In genomic region chr6:154733610-154734379, GRCh38 we compare ENCODE assay signal across 1 cellular context.
TF ChIP-seq lines count a peak whose summit lies in the region.

No MANE protein-coding gene starts in this region.

TF ChIP-seq in K562, 482 proteins besides CTCF, POLR2A, EP300 and RAD21 (continued from another document and continues in another):
- TF ChIP-seq, protein P1, sequence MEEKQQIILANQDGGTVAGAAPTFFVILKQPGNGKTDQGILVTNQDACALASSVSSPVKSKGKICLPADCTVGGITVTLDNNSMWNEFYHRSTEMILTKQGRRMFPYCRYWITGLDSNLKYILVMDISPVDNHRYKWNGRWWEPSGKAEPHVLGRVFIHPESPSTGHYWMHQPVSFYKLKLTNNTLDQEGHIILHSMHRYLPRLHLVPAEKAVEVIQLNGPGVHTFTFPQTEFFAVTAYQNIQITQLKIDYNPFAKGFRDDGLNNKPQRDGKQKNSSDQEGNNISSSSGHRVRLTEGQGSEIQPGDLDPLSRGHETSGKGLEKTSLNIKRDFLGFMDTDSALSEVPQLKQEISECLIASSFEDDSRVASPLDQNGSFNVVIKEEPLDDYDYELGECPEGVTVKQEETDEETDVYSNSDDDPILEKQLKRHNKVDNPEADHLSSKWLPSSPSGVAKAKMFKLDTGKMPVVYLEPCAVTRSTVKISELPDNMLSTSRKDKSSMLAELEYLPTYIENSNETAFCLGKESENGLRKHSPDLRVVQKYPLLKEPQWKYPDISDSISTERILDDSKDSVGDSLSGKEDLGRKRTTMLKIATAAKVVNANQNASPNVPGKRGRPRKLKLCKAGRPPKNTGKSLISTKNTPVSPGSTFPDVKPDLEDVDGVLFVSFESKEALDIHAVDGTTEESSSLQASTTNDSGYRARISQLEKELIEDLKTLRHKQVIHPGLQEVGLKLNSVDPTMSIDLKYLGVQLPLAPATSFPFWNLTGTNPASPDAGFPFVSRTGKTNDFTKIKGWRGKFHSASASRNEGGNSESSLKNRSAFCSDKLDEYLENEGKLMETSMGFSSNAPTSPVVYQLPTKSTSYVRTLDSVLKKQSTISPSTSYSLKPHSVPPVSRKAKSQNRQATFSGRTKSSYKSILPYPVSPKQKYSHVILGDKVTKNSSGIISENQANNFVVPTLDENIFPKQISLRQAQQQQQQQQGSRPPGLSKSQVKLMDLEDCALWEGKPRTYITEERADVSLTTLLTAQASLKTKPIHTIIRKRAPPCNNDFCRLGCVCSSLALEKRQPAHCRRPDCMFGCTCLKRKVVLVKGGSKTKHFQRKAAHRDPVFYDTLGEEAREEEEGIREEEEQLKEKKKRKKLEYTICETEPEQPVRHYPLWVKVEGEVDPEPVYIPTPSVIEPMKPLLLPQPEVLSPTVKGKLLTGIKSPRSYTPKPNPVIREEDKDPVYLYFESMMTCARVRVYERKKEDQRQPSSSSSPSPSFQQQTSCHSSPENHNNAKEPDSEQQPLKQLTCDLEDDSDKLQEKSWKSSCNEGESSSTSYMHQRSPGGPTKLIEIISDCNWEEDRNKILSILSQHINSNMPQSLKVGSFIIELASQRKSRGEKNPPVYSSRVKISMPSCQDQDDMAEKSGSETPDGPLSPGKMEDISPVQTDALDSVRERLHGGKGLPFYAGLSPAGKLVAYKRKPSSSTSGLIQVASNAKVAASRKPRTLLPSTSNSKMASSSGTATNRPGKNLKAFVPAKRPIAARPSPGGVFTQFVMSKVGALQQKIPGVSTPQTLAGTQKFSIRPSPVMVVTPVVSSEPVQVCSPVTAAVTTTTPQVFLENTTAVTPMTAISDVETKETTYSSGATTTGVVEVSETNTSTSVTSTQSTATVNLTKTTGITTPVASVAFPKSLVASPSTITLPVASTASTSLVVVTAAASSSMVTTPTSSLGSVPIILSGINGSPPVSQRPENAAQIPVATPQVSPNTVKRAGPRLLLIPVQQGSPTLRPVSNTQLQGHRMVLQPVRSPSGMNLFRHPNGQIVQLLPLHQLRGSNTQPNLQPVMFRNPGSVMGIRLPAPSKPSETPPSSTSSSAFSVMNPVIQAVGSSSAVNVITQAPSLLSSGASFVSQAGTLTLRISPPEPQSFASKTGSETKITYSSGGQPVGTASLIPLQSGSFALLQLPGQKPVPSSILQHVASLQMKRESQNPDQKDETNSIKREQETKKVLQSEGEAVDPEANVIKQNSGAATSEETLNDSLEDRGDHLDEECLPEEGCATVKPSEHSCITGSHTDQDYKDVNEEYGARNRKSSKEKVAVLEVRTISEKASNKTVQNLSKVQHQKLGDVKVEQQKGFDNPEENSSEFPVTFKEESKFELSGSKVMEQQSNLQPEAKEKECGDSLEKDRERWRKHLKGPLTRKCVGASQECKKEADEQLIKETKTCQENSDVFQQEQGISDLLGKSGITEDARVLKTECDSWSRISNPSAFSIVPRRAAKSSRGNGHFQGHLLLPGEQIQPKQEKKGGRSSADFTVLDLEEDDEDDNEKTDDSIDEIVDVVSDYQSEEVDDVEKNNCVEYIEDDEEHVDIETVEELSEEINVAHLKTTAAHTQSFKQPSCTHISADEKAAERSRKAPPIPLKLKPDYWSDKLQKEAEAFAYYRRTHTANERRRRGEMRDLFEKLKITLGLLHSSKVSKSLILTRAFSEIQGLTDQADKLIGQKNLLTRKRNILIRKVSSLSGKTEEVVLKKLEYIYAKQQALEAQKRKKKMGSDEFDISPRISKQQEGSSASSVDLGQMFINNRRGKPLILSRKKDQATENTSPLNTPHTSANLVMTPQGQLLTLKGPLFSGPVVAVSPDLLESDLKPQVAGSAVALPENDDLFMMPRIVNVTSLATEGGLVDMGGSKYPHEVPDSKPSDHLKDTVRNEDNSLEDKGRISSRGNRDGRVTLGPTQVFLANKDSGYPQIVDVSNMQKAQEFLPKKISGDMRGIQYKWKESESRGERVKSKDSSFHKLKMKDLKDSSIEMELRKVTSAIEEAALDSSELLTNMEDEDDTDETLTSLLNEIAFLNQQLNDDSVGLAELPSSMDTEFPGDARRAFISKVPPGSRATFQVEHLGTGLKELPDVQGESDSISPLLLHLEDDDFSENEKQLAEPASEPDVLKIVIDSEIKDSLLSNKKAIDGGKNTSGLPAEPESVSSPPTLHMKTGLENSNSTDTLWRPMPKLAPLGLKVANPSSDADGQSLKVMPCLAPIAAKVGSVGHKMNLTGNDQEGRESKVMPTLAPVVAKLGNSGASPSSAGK (IDR thresholded peaks at IDR 0.05): no peak; the same call in 1 of the 2 replicates
- peak; percentile 83 for TF ChIP-seq GABPB1 (CRISPR knock-in tag; IDR thresholded peaks at IDR 0.05)
- TF ChIP-seq, protein P2, sequence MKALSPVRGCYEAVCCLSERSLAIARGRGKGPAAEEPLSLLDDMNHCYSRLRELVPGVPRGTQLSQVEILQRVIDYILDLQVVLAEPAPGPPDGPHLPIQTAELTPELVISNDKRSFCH (CRISPR knock-in tag; IDR thresholded peaks at IDR 0.05): no peak
- TF ChIP-seq, protein P2 (tag; IDR thresholded peaks at IDR 0.05): peak; percentile 52; the same call in 1 of the 2 replicates
- 0 out of 2 replicates have a peak, but pooled peaks have one; percentile 19 for TF ChIP-seq PHB (CRISPR knock-in tag; IDR thresholded peaks at IDR 0.05)
- 0 out of 2 replicates have a peak, but pooled peaks have one; percentile 66 for TF ChIP-seq L3MBTL2 (IDR thresholded peaks at IDR 0.05)
- peak in 1 of 2 experiments; percentile 36; a peak in 2 of 4 replicates for TF ChIP-seq HDAC1 (IDR thresholded peaks at IDR 0.05)
- TF ChIP-seq RNF2 (IDR thresholded peaks at IDR 0.05): no peak; the same call in 1 of the 2 replicates
- no peak; the same call in 1 of the 2 replicates for TF ChIP-seq GTF2A2 (tag; IDR thresholded peaks at IDR 0.05)
- no peak for TF ChIP-seq ZNF134 (CRISPR knock-in tag; conservative IDR thresholded peaks at IDR 0.05)
- TF ChIP-seq RB1 (IDR thresholded peaks at IDR 0.05; ENCODE audit: low read depth): peak; percentile 16
- peak; percentile 79 for TF ChIP-seq POLR2H (tag; IDR thresholded peaks at IDR 0.05; ENCODE audit: low read depth)
- TF ChIP-seq LCOR (CRISPR knock-in tag; IDR thresholded peaks at IDR 0.05): peak; percentile 88
- TF ChIP-seq ATF1 (CRISPR knock-in tag; IDR thresholded peaks at IDR 0.05): no peak
- peak; percentile 71 for TF ChIP-seq ATF1 (tag; IDR thresholded peaks at IDR 0.05)
- TF ChIP-seq CHD4 (IDR thresholded peaks at IDR 0.05; ENCODE audit: insufficient read depth, insufficient replicate concordance, low read depth, low read length, poor library complexity, severe bottlenecking): no peak
- no peak for TF ChIP-seq ZNF143 (CRISPR knock-in tag; IDR thresholded peaks at IDR 0.05)
- TF ChIP-seq ZNF644 (tag; IDR thresholded peaks at IDR 0.05; ENCODE audit: low read depth): no peak; the same call in 1 of the 2 replicates
- TF ChIP-seq ELF4 (CRISPR knock-in tag; IDR thresholded peaks at IDR 0.05): 0 out of 2 replicates have a peak, but pooled peaks have one; percentile 10
- TF ChIP-seq PHF20 (IDR thresholded peaks at IDR 0.05; ENCODE audit: partially characterized antibody): peak; percentile 63
- TF ChIP-seq SMARCB1 (IDR thresholded peaks at IDR 0.05; ENCODE audit: insufficient read length, low read depth): no peak
- TF ChIP-seq ZNF57 (CRISPR knock-in tag; IDR thresholded peaks at IDR 0.05): no peak; the same call in 1 of the 2 replicates
- 0 out of 2 replicates have a peak, but pooled peaks have one; percentile 43 for TF ChIP-seq ZNF584 (CRISPR knock-in tag; IDR thresholded peaks at IDR 0.05; ENCODE audit: low read depth)
- TF ChIP-seq EGR1 (conservative IDR thresholded peaks at IDR 0.05): peak; percentile 61
- TF ChIP-seq HNRNPL (IDR thresholded peaks at IDR 0.05; ENCODE audit: low read depth, low read length): peak; percentile 86
- TF ChIP-seq POU5F1 (IDR thresholded peaks at IDR 0.05; ENCODE audit: borderline replicate concordance, low read depth, low read length, partially characterized antibody): no peak
- peak; percentile 74 for TF ChIP-seq SP1 (CRISPR knock-in tag; IDR thresholded peaks at IDR 0.05)
- TF ChIP-seq ZFPM2 (CRISPR knock-in tag; IDR thresholded peaks at IDR 0.05): no peak
- TF ChIP-seq ZNF23 (CRISPR knock-in tag; IDR thresholded peaks at IDR 0.05): no peak
- TF ChIP-seq POLR2AphosphoS5 (IDR thresholded peaks at IDR 0.05; ENCODE audit: control insufficient read depth, insufficient read depth, low read depth, low read length): peak; percentile 62
- TF ChIP-seq ZNF24 (IDR thresholded peaks at IDR 0.05): no peak
- TF ChIP-seq, protein P3, sequence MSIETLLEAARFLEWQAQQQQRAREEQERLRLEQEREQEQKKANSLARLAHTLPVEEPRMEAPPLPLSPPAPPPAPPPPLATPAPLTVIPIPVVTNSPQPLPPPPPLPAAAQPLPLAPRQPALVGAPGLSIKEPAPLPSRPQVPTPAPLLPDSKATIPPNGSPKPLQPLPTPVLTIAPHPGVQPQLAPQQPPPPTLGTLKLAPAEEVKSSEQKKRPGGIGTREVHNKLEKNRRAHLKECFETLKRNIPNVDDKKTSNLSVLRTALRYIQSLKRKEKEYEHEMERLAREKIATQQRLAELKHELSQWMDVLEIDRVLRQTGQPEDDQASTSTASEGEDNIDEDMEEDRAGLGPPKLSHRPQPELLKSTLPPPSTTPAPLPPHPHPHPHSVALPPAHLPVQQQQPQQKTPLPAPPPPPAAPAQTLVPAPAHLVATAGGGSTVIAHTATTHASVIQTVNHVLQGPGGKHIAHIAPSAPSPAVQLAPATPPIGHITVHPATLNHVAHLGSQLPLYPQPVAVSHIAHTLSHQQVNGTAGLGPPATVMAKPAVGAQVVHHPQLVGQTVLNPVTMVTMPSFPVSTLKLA (conservative IDR thresholded peaks at IDR 0.05): peak; percentile 45 to 82; a peak in 3 of 4 replicates
- TF ChIP-seq FOS (IDR thresholded peaks at IDR 0.05; ENCODE audit: extremely low read depth, insufficient read length): peak; percentile 81
- no peak for TF ChIP-seq RBM34 (IDR thresholded peaks at IDR 0.05; ENCODE audit: borderline replicate concordance, insufficient read depth, low read length)
- TF ChIP-seq CXXC5 (CRISPR knock-in tag; IDR thresholded peaks at IDR 0.05): peak; percentile 18; the same call in 1 of the 2 replicates
- TF ChIP-seq ZNF316 (IDR thresholded peaks at IDR 0.05): no peak
- TF ChIP-seq COPS2 (conservative IDR thresholded peaks at IDR 0.05): no peak
- TF ChIP-seq ZNF12 (CRISPR knock-in tag; IDR thresholded peaks at IDR 0.05): peak; percentile 77; the same call in 1 of the 2 replicates
- peak; percentile 94 for TF ChIP-seq NFRKB (IDR thresholded peaks at IDR 0.05; ENCODE audit: low read depth)
- TF ChIP-seq, protein P4, sequence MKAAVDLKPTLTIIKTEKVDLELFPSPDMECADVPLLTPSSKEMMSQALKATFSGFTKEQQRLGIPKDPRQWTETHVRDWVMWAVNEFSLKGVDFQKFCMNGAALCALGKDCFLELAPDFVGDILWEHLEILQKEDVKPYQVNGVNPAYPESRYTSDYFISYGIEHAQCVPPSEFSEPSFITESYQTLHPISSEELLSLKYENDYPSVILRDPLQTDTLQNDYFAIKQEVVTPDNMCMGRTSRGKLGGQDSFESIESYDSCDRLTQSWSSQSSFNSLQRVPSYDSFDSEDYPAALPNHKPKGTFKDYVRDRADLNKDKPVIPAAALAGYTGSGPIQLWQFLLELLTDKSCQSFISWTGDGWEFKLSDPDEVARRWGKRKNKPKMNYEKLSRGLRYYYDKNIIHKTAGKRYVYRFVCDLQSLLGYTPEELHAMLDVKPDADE (conservative IDR thresholded peaks at IDR 0.05; ENCODE audit: control insufficient read depth, low read depth, low read length): 0 out of 2 replicates have a peak, but pooled peaks have one; percentile 52
- no peak for TF ChIP-seq MECOM (CRISPR knock-in tag; IDR thresholded peaks at IDR 0.05)
- peak; percentile 27 to 61; a peak in 2 of 4 replicates for TF ChIP-seq TEAD1 (CRISPR knock-in tag; IDR thresholded peaks at IDR 0.05)
- TF ChIP-seq MLX (CRISPR knock-in tag; conservative IDR thresholded peaks at IDR 0.05): 0 out of 4 replicates have a peak, but pooled peaks of 1 of the 2 experiments have one; percentile 42
- no peak for TF ChIP-seq PBX2 (CRISPR knock-in tag; IDR thresholded peaks at IDR 0.05; ENCODE audit: low read depth)
- TF ChIP-seq PBX2 (tag; conservative IDR thresholded peaks at IDR 0.05; ENCODE audit: low read depth): peak; percentile 71
- no peak for TF ChIP-seq NR2C2 (CRISPR knock-in tag; IDR thresholded peaks at IDR 0.05)
- peak; percentile 72 for TF ChIP-seq NR2C2 (tag; IDR thresholded peaks at IDR 0.05)
- TF ChIP-seq ZBED1 (IDR thresholded peaks at IDR 0.05): no peak
- peak; percentile 91 for TF ChIP-seq EP400 (IDR thresholded peaks at IDR 0.05)
- TF ChIP-seq, protein P5, sequence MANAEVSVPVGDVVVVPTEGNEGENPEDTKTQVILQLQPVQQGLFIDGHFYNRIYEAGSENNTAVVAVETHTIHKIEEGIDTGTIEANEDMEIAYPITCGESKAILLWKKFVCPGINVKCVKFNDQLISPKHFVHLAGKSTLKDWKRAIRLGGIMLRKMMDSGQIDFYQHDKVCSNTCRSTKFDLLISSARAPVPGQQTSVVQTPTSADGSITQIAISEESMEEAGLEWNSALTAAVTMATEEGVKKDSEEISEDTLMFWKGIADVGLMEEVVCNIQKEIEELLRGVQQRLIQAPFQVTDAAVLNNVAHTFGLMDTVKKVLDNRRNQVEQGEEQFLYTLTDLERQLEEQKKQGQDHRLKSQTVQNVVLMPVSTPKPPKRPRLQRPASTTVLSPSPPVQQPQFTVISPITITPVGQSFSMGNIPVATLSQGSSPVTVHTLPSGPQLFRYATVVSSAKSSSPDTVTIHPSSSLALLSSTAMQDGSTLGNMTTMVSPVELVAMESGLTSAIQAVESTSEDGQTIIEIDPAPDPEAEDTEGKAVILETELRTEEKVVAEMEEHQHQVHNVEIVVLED (CRISPR knock-in tag; IDR thresholded peaks at IDR 0.05): peak; percentile 26; the same call in 1 of the 2 replicates
- peak; percentile 84 for TF ChIP-seq RBM22 (IDR thresholded peaks at IDR 0.05; ENCODE audit: low read depth, low read length, poor library complexity, severe bottlenecking)
